ENCODE assay signal across 13 cellular contexts in the genomic region with DNA sequence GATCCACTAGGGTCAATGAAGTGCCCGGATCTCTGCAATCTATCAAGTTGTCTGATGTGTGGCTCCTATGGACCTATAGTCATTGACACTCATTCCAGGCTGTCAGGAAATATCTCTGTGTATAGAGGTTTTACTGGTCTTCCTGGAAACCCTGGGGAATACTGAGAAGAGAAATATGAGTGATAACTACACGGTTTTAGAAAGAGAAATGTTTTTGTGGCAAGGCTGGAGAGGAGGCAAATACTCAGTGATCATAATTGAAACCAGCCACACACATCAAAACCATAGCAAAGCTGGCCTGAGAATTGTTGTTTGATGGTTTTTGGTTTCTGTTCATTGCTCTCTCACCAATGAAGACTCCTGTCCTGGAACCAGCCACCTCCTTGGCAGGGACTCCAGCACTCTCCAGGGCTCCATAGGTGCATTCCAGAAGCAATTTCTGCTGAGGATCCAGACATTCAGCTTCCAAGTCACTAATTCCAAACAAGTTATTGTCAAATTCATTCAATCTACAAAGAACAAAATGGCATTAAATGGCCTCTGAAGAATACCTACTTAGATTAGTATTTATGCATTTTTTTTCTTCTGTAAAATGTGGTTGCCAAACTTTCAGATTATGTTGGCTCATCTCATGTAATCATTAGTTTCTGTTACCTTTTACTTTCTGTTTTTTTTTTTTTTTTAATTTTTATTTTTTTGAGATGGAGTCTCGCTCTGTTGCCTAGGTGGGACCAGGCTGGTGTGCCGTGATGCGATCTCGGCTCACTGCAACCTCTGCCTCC.
DNase-seq lines count a peak whose midpoint lies in the region; ATAC-seq, FAIRE-seq and TF ChIP-seq lines count a peak whose summit lies in the region.
"Had no signal": no experiment of that assay in that cellular context is flagged by ENCODE, and none has a peak within 500 bp of the region (broad histone marks: within the 10 kb centered on the region; RNA-seq: fewer than 3 reads in every experiment).

No MANE protein-coding gene starts in this region.

- TF ChIP-seq POLR2A in HepG2 (IDR thresholded peaks at IDR 0.05; ENCODE audit: insufficient read depth in 1 of 2, low read depth in 2 of 2, low read length in 2 of 2): no peak

- 84% methylated on average over 6 of the region's 6 CpGs for WGBS in HepG2 (ENCODE audit: low lambda C conversion rate)
- 87 to 92% methylated on average over 6 of the region's 6 CpGs for WGBS in heart right ventricle, 2 donors

- H3K4me3 ChIP-seq in GM12864 (ENCODE audit: low read depth, low read length): no peak overlapping the region
- H3K4me3 ChIP-seq in OCI-LY3 (ENCODE audit: low read length): no peak overlapping the region
- H3K4me3 ChIP-seq in HepG2 (replicated peaks in 1 of 3; ENCODE audit: insufficient read depth in 1 of 3, low read depth in 2 of 3, low read length in 3 of 3): no peak overlapping the region
- no peak overlapping the region for H3K4me3 ChIP-seq in heart right ventricle
- H3K4me3 ChIP-seq: lung had no signal

- TF ChIP-seq CTCF in GM12864 (IDR thresholded peaks at IDR 0.05; ENCODE audit: low read depth, low read length, missing control alignments): no peak
- no peak for TF ChIP-seq CTCF in OCI-LY3 (IDR thresholded peaks at IDR 0.05; ENCODE audit: low read depth, low read length)
- no peak for TF ChIP-seq CTCF in HepG2 (CRISPR knock-in tag; IDR thresholded peaks at IDR 0.05)
- TF ChIP-seq CTCF in heart right ventricle (IDR thresholded peaks at IDR 0.05): no peak

- TF ChIP-seq EP300 in HepG2 (IDR thresholded peaks at IDR 0.05; ENCODE audit: low read depth in 2 of 2, low read length in 2 of 2) (no peak), HepG2 (CRISPR knock-in tag; IDR thresholded peaks at IDR 0.05; ENCODE audit: borderline replicate concordance) (no peak)

- no peak overlapping the region for H2AFZ ChIP-seq in OCI-LY3 (ENCODE audit: low read depth, low read length)
- H2AFZ ChIP-seq in HepG2 (ENCODE audit: low read length): no peak overlapping the region

- FAIRE-seq in HepG2 (lab: Jason Lieb, UNC) (no peak), HTR-8/SVneo (lab: Jason Lieb, UNC) (no peak)

- H4K20me1 ChIP-seq in OCI-LY3 (ENCODE audit: insufficient read depth, low read length) (no peaks in the 10 kb centered on the region), HepG2 (ENCODE audit: insufficient read depth, low read length) (no peaks in the 10 kb centered on the region)

- H3K4me2 ChIP-seq in OCI-LY3 (ENCODE audit: low read length): peak overlapping the region; percentile 39
- no peak overlapping the region for H3K4me2 ChIP-seq in HepG2 (ENCODE audit: low read depth, low read length)

- POLR2A ChIA-PET in HepG2 (lab: Yijun Ruan, JAX): no interaction called here

- no peak for TF ChIP-seq RAD21 in HepG2 (CRISPR knock-in tag; IDR thresholded peaks at IDR 0.05)

- H3K79me2 ChIP-seq in OCI-LY3 (ENCODE audit: low read length) (no peaks in the 10 kb centered on the region), HepG2 (ENCODE audit: insufficient read depth, low read length) (no peaks in the 10 kb centered on the region)

- H3K27ac ChIP-seq in OCI-LY3 (ENCODE audit: low read length) (no peak overlapping the region), HepG2 (ENCODE audit: extremely low read length, insufficient read depth, low read length) (no peak overlapping the region), heart right ventricle (no peak overlapping the region)
- H3K27ac ChIP-seq: HL-60 had no signal

- H3K9me3 ChIP-seq in OCI-LY3 (ENCODE audit: insufficient read depth, low read length): no peaks in the 10 kb centered on the region
- no peaks in the 10 kb centered on the region for H3K9me3 ChIP-seq in HepG2 (ENCODE audit: low read length)
- peaks cover 0 to 8% (median 0%) of the 10 kb centered on the region in 11 donors for H3K9me3 ChIP-seq in heart right ventricle

- no peaks in the 10 kb centered on the region for H3K36me3 ChIP-seq in OCI-LY3 (replicated peaks; ENCODE audit: low read depth, low read length)
- H3K36me3 ChIP-seq in HepG2 (replicated peaks in 1 of 2; ENCODE audit: control insufficient read depth in 1 of 2, insufficient read depth in 2 of 2, low read length in 2 of 2): no peaks in the 10 kb centered on the region
- peaks cover 0 to 12% (median 0%) of the 10 kb centered on the region in 9 donors for H3K36me3 ChIP-seq in heart right ventricle

- in situ Hi-C loops in HepG2 (cut with HindIII; ENCODE audit: extremely low pct_ligation_motif_present, low pct_unique_long_range_greater_than_20kb): no loop called here

- no TSS peak for BruUV-seq in HepG2 (replicated peaks; lab: Mats Ljungman, UMichigan)

- H3K4me1 ChIP-seq in OCI-LY3 (ENCODE audit: low read length): peaks cover 32% of the 10 kb centered on the region
- H3K4me1 ChIP-seq in HepG2 (ENCODE audit: insufficient read depth, low read length): no peaks in the 10 kb centered on the region
- H3K4me1 ChIP-seq in heart right ventricle: no peaks in the 10 kb centered on the region

- intact Hi-C loops in HepG2 (cut with micrococcal nuclease; ENCODE audit: unreplicated experiment): no loop called here
- intact Hi-C loops in heart right ventricle (cut with DNase I): no loop called here

- ATAC-seq in HG02840 (IDR thresholded peaks at IDR 0.05; ENCODE audit: low FRiP score, unreplicated experiment) (peak; percentile 81), HepG2 (no peak), heart right ventricle (no peak)

- CTCF ChIA-PET in HepG2 (lab: Yijun Ruan, JAX; ENCODE audit: low intra/inter-chr PET ratio, low total read pairs): no interaction called here

- peaks cover 5% of the 10 kb centered on the region; the same call in 1 of the 2 replicates for H3K27me3 ChIP-seq in OCI-LY3 (ENCODE audit: low read depth, low read length)
- H3K27me3 ChIP-seq in HepG2 (ENCODE audit: control insufficient read depth in 1 of 2, insufficient read depth in 2 of 2, low read length in 2 of 2): no peaks in the 10 kb centered on the region
- no peaks in the 10 kb centered on the region for H3K27me3 ChIP-seq in heart right ventricle

- H3K9ac ChIP-seq in OCI-LY3 (ENCODE audit: low read length): no peak overlapping the region
- no peak overlapping the region for H3K9ac ChIP-seq in HepG2 (ENCODE audit: insufficient read depth, low read depth, low read length)

- DNase-seq in GM12864 (ENCODE audit: low read depth) (peak; percentile 30), GM19238 (ENCODE audit: insufficient read length, low spot score) (peak; percentile 14), HepG2 (ENCODE audit: low spot score) (no peak), A172 (ENCODE audit: low spot score) (no peak), HTR-8/SVneo (ENCODE audit: insufficient read length, low spot score) (no peak), heart right ventricle (no peak)
- DNase-seq: DMS 273 treated with DMSO at 0.1 percent for 48 hours, erythroblast, NCI-H226 had no signal

TF ChIP-seq in HepG2, 621 proteins besides CTCF, POLR2A, EP300 and RAD21:
- TF ChIP-seq ZBTB38 (CRISPR knock-in tag; IDR thresholded peaks at IDR 0.05) (no peak), REPIN1 (CRISPR knock-in tag; IDR thresholded peaks at IDR 0.05; ENCODE audit: borderline replicate concordance, low read depth) (no peak), ISX (CRISPR knock-in tag; conservative IDR thresholded peaks at IDR 0.05) (no peak), ARNT2 (CRISPR knock-in tag; IDR thresholded peaks at IDR 0.05; ENCODE audit: low read depth) (no peak), ZNF777 (CRISPR knock-in tag; IDR thresholded peaks at IDR 0.05) (no peak), ZNF292 (CRISPR knock-in tag; IDR thresholded peaks at IDR 0.05; ENCODE audit: borderline replicate concordance, low read depth) (no peak)
- TF ChIP-seq, protein P1, sequence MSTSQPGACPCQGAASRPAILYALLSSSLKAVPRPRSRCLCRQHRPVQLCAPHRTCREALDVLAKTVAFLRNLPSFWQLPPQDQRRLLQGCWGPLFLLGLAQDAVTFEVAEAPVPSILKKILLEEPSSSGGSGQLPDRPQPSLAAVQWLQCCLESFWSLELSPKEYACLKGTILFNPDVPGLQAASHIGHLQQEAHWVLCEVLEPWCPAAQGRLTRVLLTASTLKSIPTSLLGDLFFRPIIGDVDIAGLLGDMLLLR (CRISPR knock-in tag; IDR thresholded peaks at IDR 0.05): no peak

Comparison
In these comparisons a context has a peak if more than half of its experiments do, and no peak if none do; other contexts are left out.
1. DNase-seq: peak in GM12864 (single experiment) and GM19238 (single experiment); none in HepG2 (single experiment), A172 (single experiment), HTR-8/SVneo (single experiment) and heart right ventricle (0 of 2).